In genomic region chr19:38744298-38744681, GRCh38 we compare ENCODE assay signal across 1 cellular context.
TF ChIP-seq lines count a peak whose summit lies in the region.

Gene CAPN12 (minus strand): TSS chr19:38744474. CDS start chr19:38744165, 309 bp downstream.

TF ChIP-seq in HepG2, 621 proteins besides CTCF, POLR2A, EP300 and RAD21 (continued from another document):
- peak; percentile 45 for TF ChIP-seq ZMYM3 (CRISPR knock-in tag; IDR thresholded peaks at IDR 0.05)
